Comparison of ENCODE assay signal across 8 cellular contexts in the genomic region with DNA sequence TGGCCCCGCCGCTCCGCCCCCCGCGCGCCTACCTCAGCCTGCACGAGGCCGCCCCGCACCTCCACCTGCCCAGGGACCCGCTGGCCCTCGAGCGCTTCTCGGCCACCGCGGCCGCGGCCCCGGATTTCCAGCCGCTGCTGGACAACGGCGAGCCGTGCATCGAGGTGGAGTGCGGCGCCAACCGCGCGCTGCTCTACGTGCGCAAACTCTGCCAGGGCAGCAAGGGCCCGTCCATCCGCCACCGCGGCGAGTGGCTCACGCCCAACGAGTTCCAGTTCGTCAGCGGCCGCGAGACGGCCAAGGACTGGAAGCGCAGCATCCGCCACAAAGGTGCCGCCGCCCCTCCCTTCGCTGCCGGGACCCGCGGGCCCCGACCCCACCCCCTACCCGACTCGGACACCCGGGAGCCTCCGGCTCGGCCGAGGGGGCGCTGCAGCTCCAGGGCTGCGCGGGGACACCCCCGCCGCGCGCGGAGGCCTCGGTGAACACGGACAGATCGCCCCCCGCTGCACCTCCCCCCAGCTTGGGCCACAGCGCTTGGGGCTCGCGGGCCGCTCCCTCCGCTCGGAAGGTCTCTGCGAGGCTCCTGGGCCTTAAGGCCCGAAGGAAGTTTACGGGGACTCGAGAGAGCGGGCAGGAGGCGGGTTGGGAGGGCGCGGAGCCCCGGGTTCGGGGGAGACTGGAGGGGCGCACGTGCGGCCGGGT. TPM values are rescaled to one million over a fixed set of nuclear protein-coding genes. Genes with fewer than 3 reads are reported as not detected.
A peak's percentile ranks its signal among the peaks of the same experiment; 100 is the strongest.
DNase-seq lines count a peak whose midpoint lies in the region; ATAC-seq and TF ChIP-seq lines count a peak whose summit lies in the region.

No MANE protein-coding gene starts in this region.

- peak overlapping the region; percentile 56 to 68 (median 60) for H3K27ac ChIP-seq in esophagus muscularis mucosa (replicated peaks in 1 of 4)
- H3K27ac ChIP-seq in rectal smooth muscle tissue (ENCODE audit: low read depth, low read length), result no peak overlapping the region

- TF ChIP-seq CTCF in esophagus muscularis mucosa (IDR thresholded peaks at IDR 0.05), result no peak

- TF ChIP-seq POLR2A in esophagus muscularis mucosa (IDR thresholded peaks at IDR 0.05; ENCODE audit: low read depth), result no peak

- H3K36me3 ChIP-seq in esophagus muscularis mucosa (no peaks in the 10 kb centered on the region), rectal smooth muscle tissue (ENCODE audit: control insufficient read depth, insufficient read depth, low read length) (no peaks in the 10 kb centered on the region)

- intact Hi-C loops in esophagus muscularis mucosa (cut with DNase I), result no loop called here

- TF ChIP-seq EP300 in esophagus muscularis mucosa (IDR thresholded peaks at IDR 0.05), result no peak

- H3K4me3 ChIP-seq in esophagus muscularis mucosa (peak overlapping the region; percentile 57 to 75 (median 62)), rectal smooth muscle tissue (ENCODE audit: low read length) (peak overlapping the region; percentile 50)

- 2% methylated on average over 10 of the region's 89 CpGs for WGBS in esophagus muscularis mucosa

- H3K9ac ChIP-seq in rectal smooth muscle tissue (ENCODE audit: low read length), result no peak overlapping the region

- peaks cover 6 to 99% (median 19%) of the 10 kb centered on the region in 4 donors for H3K27me3 ChIP-seq in esophagus muscularis mucosa
- H3K27me3 ChIP-seq in rectal smooth muscle tissue (ENCODE audit: control insufficient read depth, insufficient read depth, low read length), result peaks cover 42% of the 10 kb centered on the region

- ATAC-seq in HG03439 (IDR thresholded peaks at IDR 0.05; ENCODE audit: unreplicated experiment) (no peak), HG02938 (IDR thresholded peaks at IDR 0.05; ENCODE audit: unreplicated experiment) (no peak), HG02678 (IDR thresholded peaks at IDR 0.05; ENCODE audit: unreplicated experiment) (no peak)

- no peaks in the 10 kb centered on the region for H3K9me3 ChIP-seq in esophagus muscularis mucosa

- DNase-seq in ELR (ENCODE audit: low read depth), result peak; percentile 62
- DNase-seq in NCI-H748 treated with DMSO at 0.1 percent for 48 hours (lab: John Stamatoyannopoulos, UW), result peak; percentile 21
- DNase-seq in esophagus muscularis mucosa (ENCODE audit: extremely low spot score), result no peak
- no peak for DNase-seq in NCI-H2029 treated with DMSO at 0.1 percent for 48 hours (lab: John Stamatoyannopoulos, UW)

- H3K4me1 ChIP-seq in esophagus muscularis mucosa (peaks cover 32 to 63% (median 54%) of the 10 kb centered on the region in 4 donors), rectal smooth muscle tissue (ENCODE audit: control insufficient read depth, insufficient read depth, low read length) (peaks cover 11% of the 10 kb centered on the region)

RNA-seq across cellular contexts. Expression of gene SAMD11, which starts 1.0 kb away (rescaled TPM):
- 10 to 100 TPM in 2 of 4 donors, 1 to 10 TPM in 2; 6.2 to 28.8 (median 13.9) TPM for total RNA-seq in esophagus muscularis mucosa

RNA-seq across cellular contexts. Expression of gene NOC2L, which starts 34.3 kb away (rescaled TPM):
- total RNA-seq in esophagus muscularis mucosa, result 10 to 100 TPM; 35.3 to 54.1 (median 47.5) TPM

RNA-seq across cellular contexts. Expression of gene KLHL17, which starts 35.6 kb away (rescaled TPM):
- 10 to 100 TPM in 1 of 4 donors, 1 to 10 TPM in 3; 3.7 to 10.8 (median 6.2) TPM for total RNA-seq in esophagus muscularis mucosa

RNA-seq across cellular contexts. Expression of gene PLEKHN1, which starts 41.5 kb away (rescaled TPM):
- under 1 TPM in 3 of 4 donors, not detected in 1; 0.17 to 0.50 (median 0.19) TPM for total RNA-seq in esophagus muscularis mucosa

RNA-seq across cellular contexts. Expression of gene PERM1, which starts 57.1 kb away (rescaled TPM):
- total RNA-seq in esophagus muscularis mucosa, result under 1 TPM; 0.11 to 0.50 (median 0.30) TPM

Comparison
In these comparisons a context has a peak if more than half of its experiments do, and no peak if none do; other contexts are left out.
1. DNase-seq: peak in ELR (single experiment) and NCI-H748 treated with DMSO at 0.1 percent for 48 hours (single experiment); none in esophagus muscularis mucosa (single experiment) and NCI-H2029 treated with DMSO at 0.1 percent for 48 hours (single experiment).